ENCODE assay signal across 24 cellular contexts in genomic region chr11:96474263-96474662, GRCh38.
"Had no signal": no experiment of that assay in that cellular context is flagged by ENCODE, and none has a peak within 500 bp of the region (broad histone marks: within the 10 kb centered on the region; RNA-seq: fewer than 3 reads in every experiment).

No MANE protein-coding gene starts in this region.

- H3K4me1 Mint-ChIP-seq: naive thymus-derived CD4-positive, alpha-beta T cell; nephron; neural progenitor cell; stimulated activated memory B cell treated with anti-CD40 and anti-IgM and Interleukin-4, amounts not matched to agents 10 μg/mL and 1 μg/mL and 100 μg/mL, for 72 hours had no signal

- H3K36me3 ChIP-seq: esophagus squamous epithelium, neural progenitor cell, prostate gland, sigmoid colon, thoracic aorta, tibial nerve, upper lobe of right lung, uterus had no signal

- H3K27ac Mint-ChIP-seq: mesothelial cell of epicardium; naive thymus-derived CD4-positive, alpha-beta T cell; nephron; neural progenitor cell; stimulated activated memory B cell treated with anti-CD40 and anti-IgM and Interleukin-4, amounts not matched to agents 10 μg/mL and 1 μg/mL and 100 μg/mL, for 72 hours had no signal

- H3K4me3 Mint-ChIP-seq: mesothelial cell of epicardium; naive thymus-derived CD4-positive, alpha-beta T cell; nephron; neural progenitor cell; stimulated activated memory B cell treated with anti-CD40 and anti-IgM and Interleukin-4, amounts not matched to agents 10 μg/mL and 1 μg/mL and 100 μg/mL, for 72 hours had no signal

- FAIRE-seq: colon, keratinocyte had no signal

- H3K9me3 ChIP-seq: prostate gland, uterus had no signal

- ATAC-seq: left lobe of liver; naive thymus-derived CD4-positive, alpha-beta T cell; right cardiac atrium; stimulated activated memory B cell treated with anti-CD40 and anti-IgM and Interleukin-4, amounts not matched to agents 10 μg/mL and 1 μg/mL and 100 μg/mL, for 72 hours; stimulated activated naive CD8-positive, alpha-beta T cell treated with anti-CD3 and anti-CD28 coated beads, Interleukin-15, Interleukin-2, amounts not matched to agents 100 U/mL and 50 U/mL, for 24 hours; upper lobe of right lung had no signal

- H3K27ac ChIP-seq: dorsolateral prefrontal cortex, esophagus squamous epithelium, neural progenitor cell, prostate gland, sigmoid colon, thoracic aorta, tibial nerve, upper lobe of right lung, uterus had no signal

- H3K4me3 ChIP-seq: dorsolateral prefrontal cortex, esophagus squamous epithelium, lung, neural progenitor cell, prostate gland, sigmoid colon, thoracic aorta, tibial nerve, upper lobe of right lung, uterus had no signal

- DNase-seq: dorsolateral prefrontal cortex; effector CD4-positive, alpha-beta T cell; esophagus squamous epithelium; hypothalamus; mesenchymal stem cell; naive thymus-derived CD4-positive, alpha-beta T cell; right cardiac atrium; sigmoid colon; stimulated activated CD4-positive, alpha-beta T cell treated with anti-CD3 and anti-CD28 coated beads, Interleukin-4, amount 100 ng/mL, for 4 hours; stimulated activated naive CD8-positive, alpha-beta T cell treated with anti-CD3 and anti-CD28 coated beads, Interleukin-15, Interleukin-2, amounts not matched to agents 100 U/mL and 50 U/mL, for 24 hours; substantia nigra; upper lobe of right lung; uterus had no signal

- H3K4me1 ChIP-seq: esophagus squamous epithelium, neural progenitor cell, prostate gland, sigmoid colon, tibial nerve, upper lobe of right lung, uterus had no signal

- H3K27me3 ChIP-seq: neural progenitor cell, sigmoid colon, tibial nerve, upper lobe of right lung, uterus had no signal
